1 cellular context compared by ENCODE assay signal in genomic region chr1:229227298-229227919, GRCh38.
TF ChIP-seq lines count a peak whose summit lies in the region.

No MANE protein-coding gene starts in this region.

TF ChIP-seq in HepG2, 621 proteins besides CTCF, POLR2A, EP300 and RAD21 (continued from another document and continues in another):
- TF ChIP-seq SNAPC4 (CRISPR knock-in tag; IDR thresholded peaks at IDR 0.05) (no peak), GTF3A (CRISPR knock-in tag; conservative IDR thresholded peaks at IDR 0.05) (no peak), RFX3 (CRISPR knock-in tag; IDR thresholded peaks at IDR 0.05) (no peak), ZNF24 (IDR thresholded peaks at IDR 0.05) (no peak), NR2F1 (CRISPR knock-in tag; IDR thresholded peaks at IDR 0.05) (peak in 1 of 2 experiments; percentile 40; a peak in 1 of 4 replicates), ZNF33B (CRISPR knock-in tag; IDR thresholded peaks at IDR 0.05) (no peak), TOE1 (CRISPR knock-in tag; IDR thresholded peaks at IDR 0.05) (no peak), ZNF609 (CRISPR knock-in tag; IDR thresholded peaks at IDR 0.05; ENCODE audit: borderline replicate concordance) (no peak), ZNF652 (CRISPR knock-in tag; IDR thresholded peaks at IDR 0.05; ENCODE audit: borderline replicate concordance, low read depth) (peak; percentile 25; the same call in 1 of the 2 replicates), FOXA3 (CRISPR knock-in tag; IDR thresholded peaks at IDR 0.05) (0 out of 2 replicates have a peak, but pooled peaks have one; percentile 39), GLMP (CRISPR knock-in tag; IDR thresholded peaks at IDR 0.05; ENCODE audit: borderline replicate concordance) (no peak), ATAD3A (CRISPR knock-in tag; IDR thresholded peaks at IDR 0.05) (no peak), TFE3 (CRISPR knock-in tag; IDR thresholded peaks at IDR 0.05) (no peak), NAIF1 (CRISPR knock-in tag; IDR thresholded peaks at IDR 0.05; ENCODE audit: borderline replicate concordance) (no peak), HOXA5 (CRISPR knock-in tag; IDR thresholded peaks at IDR 0.05) (no peak), ZNF136 (CRISPR knock-in tag; IDR thresholded peaks at IDR 0.05; ENCODE audit: low read depth) (no peak), PAX8 (CRISPR knock-in tag; IDR thresholded peaks at IDR 0.05; ENCODE audit: borderline replicate concordance) (no peak), REL (CRISPR knock-in tag; conservative IDR thresholded peaks at IDR 0.05) (no peak), ZNF761 (CRISPR knock-in tag; conservative IDR thresholded peaks at IDR 0.05) (no peak), ZNF235 (CRISPR knock-in tag; IDR thresholded peaks at IDR 0.05; ENCODE audit: borderline replicate concordance) (no peak), HOXD1 (CRISPR knock-in tag; IDR thresholded peaks at IDR 0.05) (no peak), KLF6 (CRISPR knock-in tag; IDR thresholded peaks at IDR 0.05) (no peak), MIXL1 (CRISPR knock-in tag; IDR thresholded peaks at IDR 0.05) (peak; percentile 69; the same call in 1 of the 2 replicates), ZBTB7B (CRISPR knock-in tag; IDR thresholded peaks at IDR 0.05) (0 out of 2 replicates have a peak, but pooled peaks have one; percentile 30), ZBTB44 (CRISPR knock-in tag; IDR thresholded peaks at IDR 0.05) (no peak), ZNF776 (CRISPR knock-in tag; IDR thresholded peaks at IDR 0.05) (no peak), SOX13 (IDR thresholded peaks at IDR 0.05) (no peak), SOX13 (CRISPR knock-in tag; conservative IDR thresholded peaks at IDR 0.05 in 1 of 2, IDR thresholded peaks at IDR 0.05 in 1 of 2) (no peak), DDIT3 (CRISPR knock-in tag; IDR thresholded peaks at IDR 0.05) (no peak), HMG20A (CRISPR knock-in tag; IDR thresholded peaks at IDR 0.05; ENCODE audit: borderline replicate concordance) (no peak), UBTF (CRISPR knock-in tag; IDR thresholded peaks at IDR 0.05) (no peak), GFI1 (CRISPR knock-in tag; IDR thresholded peaks at IDR 0.05; ENCODE audit: borderline replicate concordance) (no peak), ZNF720 (CRISPR knock-in tag; IDR thresholded peaks at IDR 0.05) (no peak), MED8 (CRISPR knock-in tag; IDR thresholded peaks at IDR 0.05; ENCODE audit: insufficient replicate concordance) (no peak), SP140L (CRISPR knock-in tag; IDR thresholded peaks at IDR 0.05; ENCODE audit: borderline replicate concordance) (0 out of 2 replicates have a peak, but pooled peaks have one; percentile 35), PRMT3 (CRISPR knock-in tag; IDR thresholded peaks at IDR 0.05; ENCODE audit: borderline replicate concordance, low read depth) (no peak), MNT (IDR thresholded peaks at IDR 0.05) (no peak), ZNF484 (CRISPR knock-in tag; IDR thresholded peaks at IDR 0.05; ENCODE audit: borderline replicate concordance, low read depth) (no peak), TGIF2 (CRISPR knock-in tag; IDR thresholded peaks at IDR 0.05) (no peak), GMEB1 (CRISPR knock-in tag; IDR thresholded peaks at IDR 0.05; ENCODE audit: borderline replicate concordance) (no peak), ZNF3 (CRISPR knock-in tag; IDR thresholded peaks at IDR 0.05) (no peak), RFX1 (IDR thresholded peaks at IDR 0.05) (no peak), FOXJ3 (CRISPR knock-in tag; IDR thresholded peaks at IDR 0.05; ENCODE audit: borderline replicate concordance) (no peak), XBP1 (CRISPR knock-in tag; IDR thresholded peaks at IDR 0.05) (no peak), ZNF337 (CRISPR knock-in tag; IDR thresholded peaks at IDR 0.05; ENCODE audit: borderline replicate concordance, low read depth) (no peak)
